ENCODE assay signal across 21 cellular contexts in the genomic region with DNA sequence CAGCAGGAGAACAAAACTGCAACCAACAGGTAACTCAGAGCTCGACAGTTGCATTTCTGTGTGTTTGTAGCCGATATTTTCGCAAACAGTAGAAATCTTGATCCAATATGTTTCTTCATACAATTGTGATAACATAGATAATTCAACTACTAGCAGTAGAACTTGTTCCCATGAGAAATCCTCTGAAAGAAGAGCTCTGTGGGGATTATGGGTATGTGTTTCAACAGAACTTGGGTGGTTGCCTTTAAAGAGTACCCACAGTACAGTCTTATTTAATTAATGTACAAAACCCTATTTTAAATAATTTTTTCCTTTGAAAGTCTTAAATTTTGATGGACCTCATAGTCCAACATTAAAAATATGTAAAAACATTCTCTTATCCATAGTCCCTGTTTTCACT.
"Had no signal": no experiment of that assay in that cellular context is flagged by ENCODE, and none has a peak within 500 bp of the region (broad histone marks: within the 10 kb centered on the region; RNA-seq: fewer than 3 reads in every experiment).

No MANE protein-coding gene starts in this region.

- H3K27me3 ChIP-seq: esophagus squamous epithelium, heart left ventricle, neutrophil, right lobe of liver, spleen, stomach had no signal

- ATAC-seq: effector memory CD8-positive, alpha-beta T cell; heart left ventricle; naive thymus-derived CD4-positive, alpha-beta T cell; stimulated activated naive B cell treated with anti-CD40 and anti-IgM and Interleukin-4, amounts not matched to agents 10 μg/mL and 1 μg/mL and 100 μg/mL, for 72 hours had no signal

- H3K27ac ChIP-seq: epithelial cell of prostate, esophagus squamous epithelium, heart left ventricle, neutrophil, psoas muscle, right lobe of liver, spleen, stomach had no signal

- H3K4me1 ChIP-seq: spleen had no signal

- DNase-seq: effector memory CD8-positive, alpha-beta T cell; esophagus squamous epithelium; foreskin melanocyte; heart left ventricle; hippocampal formation; kidney glomerular epithelial cell; mammary epithelial cell; naive thymus-derived CD4-positive, alpha-beta T cell; psoas muscle; retina; right lobe of liver; spleen; stimulated activated CD4-positive, alpha-beta T cell treated with anti-CD3 and anti-CD28 coated beads, Interleukin-15, amount 100 ng/mL, for 24 hours; stimulated activated CD4-positive, alpha-beta T cell treated with anti-CD3 and anti-CD28 coated beads, Interleukin-2, amount 100 ng/mL, for 24 hours; stimulated activated CD4-positive, alpha-beta T cell treated with anti-CD3 and anti-CD28 coated beads, Interleukin-4, amount 100 ng/mL, for 4 hours; stimulated activated naive B cell treated with anti-CD40 and anti-IgM and Interleukin-4, amounts not matched to agents 10 μg/mL and 1 μg/mL and 100 μg/mL, for 72 hours; stomach; substantia nigra; trophoblast cell had no signal

- H3K9me3 ChIP-seq: esophagus squamous epithelium, heart left ventricle, neutrophil, psoas muscle, right lobe of liver, spleen, stomach had no signal

- H3K4me3 ChIP-seq: esophagus squamous epithelium, heart left ventricle, psoas muscle, right lobe of liver, spleen, stomach had no signal

- H3K36me3 ChIP-seq: esophagus squamous epithelium, heart left ventricle, neutrophil, right lobe of liver, spleen, stomach had no signal
